In the genomic region with DNA sequence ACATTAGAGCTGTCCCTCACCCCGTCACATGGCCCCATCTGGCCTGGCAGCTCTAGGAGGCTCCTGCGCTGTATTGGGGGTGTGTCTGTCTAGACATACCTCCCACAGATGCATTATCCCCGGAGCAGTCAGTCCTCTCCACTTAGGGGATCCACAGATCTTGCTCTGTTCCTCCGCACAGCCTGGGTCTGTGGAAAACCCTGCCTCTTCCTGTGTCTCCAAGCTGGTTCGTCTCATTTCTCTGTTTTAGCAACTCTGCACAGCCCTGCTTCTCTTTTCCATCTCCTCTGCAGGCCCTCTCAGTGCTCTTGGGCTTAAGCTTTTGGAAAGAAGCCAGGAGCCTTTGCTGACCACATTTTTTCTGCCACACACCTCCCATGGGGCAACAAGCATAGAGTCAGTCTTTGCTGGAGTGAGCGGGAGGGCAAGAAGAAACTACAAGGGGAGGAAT, we compare ENCODE assay signal across 13 cellular contexts.
A peak's percentile ranks its signal among the peaks of the same experiment; 100 is the strongest.
DNase-seq lines count a peak whose midpoint lies in the region; TF ChIP-seq lines count a peak whose summit lies in the region.
"Had no signal": no experiment of that assay in that cellular context is flagged by ENCODE, and none has a peak within 500 bp of the region (broad histone marks: within the 10 kb centered on the region; RNA-seq: fewer than 3 reads in every experiment).

No MANE protein-coding gene starts in this region.

- DNase-seq in SK-MEL-5 (ENCODE audit: low read depth, low spot score) (peak; percentile 13), globus pallidus (ENCODE audit: low spot score) (peak; percentile 32), smooth muscle cell (lab: John Stamatoyannopoulos, UW; ENCODE audit: unreplicated experiment) (no peak), activated T-cell treated with anti-CD3 and anti-CD28 coated beads for 4 hours (no peak)
- no peak for DNase-seq in activated CD4-positive, alpha-beta T cell treated with anti-CD3 and anti-CD28 coated beads, Interleukin-2, amount 10 ng/mL, durations not matched to agents 24 days and 14 days
- no peak for DNase-seq in effector CD4-positive, alpha-beta T cell
- DNase-seq: activated gamma-delta T cell treated with Interleukin-2 at 50 U/mL for 16 hours; GOT3; KG1; NCI-H1930; NK-92 treated with Interleukin-12 subunit alpha and Interleukin-12 subunit beta, amount 100 ng/mL, for 24 hours had no signal

- no peak overlapping the region for H3K27ac Mint-ChIP-seq in activated CD4-positive, alpha-beta T cell treated with anti-CD3 and anti-CD28 coated beads, Interleukin-2, amount 10 ng/mL, durations not matched to agents 24 days and 14 days

- peaks cover 5% of the 10 kb centered on the region; the same call in 1 of the 2 replicates for H3K4me1 ChIP-seq in HEK293 (ENCODE audit: control insufficient read depth, insufficient read depth, low read length)
- no peaks in the 10 kb centered on the region for H3K4me1 ChIP-seq in smooth muscle cell (ENCODE audit: low read depth)
- H3K4me1 ChIP-seq: body of pancreas had no signal

- H3K4me3 ChIP-seq in HEK293 (ENCODE audit: low read depth, low read length) = no peak overlapping the region
- H3K4me3 ChIP-seq in smooth muscle cell = no peak overlapping the region
- H3K4me3 ChIP-seq: body of pancreas had no signal

- no peaks in the 10 kb centered on the region for H3K9me3 Mint-ChIP-seq in activated CD4-positive, alpha-beta T cell treated with anti-CD3 and anti-CD28 coated beads, Interleukin-2, amount 10 ng/mL, durations not matched to agents 24 days and 14 days

- H3K4me2 ChIP-seq in smooth muscle cell = peak overlapping the region; percentile 60

- H3K36me3 Mint-ChIP-seq in activated CD4-positive, alpha-beta T cell treated with anti-CD3 and anti-CD28 coated beads, Interleukin-2, amount 10 ng/mL, durations not matched to agents 24 days and 14 days (ENCODE audit: low read depth) = no peaks in the 10 kb centered on the region

- H3F3A ChIP-seq in smooth muscle cell (ENCODE audit: low read depth) = no peaks in the 10 kb centered on the region

- H3K79me2 ChIP-seq in smooth muscle cell (ENCODE audit: low read depth) = no peaks in the 10 kb centered on the region

- H3K27me3 ChIP-seq in smooth muscle cell (ENCODE audit: low read depth) = no peaks in the 10 kb centered on the region
- H3K27me3 ChIP-seq: body of pancreas had no signal

- TF ChIP-seq CTCF in HEK293 (tag by site-specific recombination; IDR thresholded peaks at IDR 0.05) = no peak
- TF ChIP-seq CTCF in smooth muscle cell (IDR thresholded peaks at IDR 0.05; ENCODE audit: borderline replicate concordance, insufficient read depth, poor library complexity, severe bottlenecking) = no peak

- POLR2A ChIA-PET in HEK293 (lab: Yijun Ruan, JAX) = no interaction called here

- intact Hi-C loops in activated CD4-positive, alpha-beta T cell treated with anti-CD3 and anti-CD28 coated beads, Interleukin-2, amount 10 ng/mL, durations not matched to agents 24 days and 14 days (cut with micrococcal nuclease) = no loop called here

- CTCF ChIA-PET in HEK293 (lab: Yijun Ruan, JAX) = interaction anchor here (0.7 to 1.2 kb wide), 3 partner anchors 16 to 242 kb away, joined by 3 read pairs; partner anchors contain the start of gene FOXD2

- in situ Hi-C loops in SK-MEL-5 (cut with HindIII; ENCODE audit: low pct_unique_long_range_greater_than_20kb, low sequenced_read_pairs) = no loop called here

- no peak overlapping the region for H3K4me3 Mint-ChIP-seq in activated CD4-positive, alpha-beta T cell treated with anti-CD3 and anti-CD28 coated beads, Interleukin-2, amount 10 ng/mL, durations not matched to agents 24 days and 14 days

- WGBS in smooth muscle cell (ENCODE audit: low lambda C conversion rate) = 26% methylated on average over 6 of the region's 6 CpGs

- no peaks in the 10 kb centered on the region for H4K20me1 ChIP-seq in smooth muscle cell (ENCODE audit: low read depth)

- no peak overlapping the region for H3K9ac ChIP-seq in smooth muscle cell (ENCODE audit: low read depth)

- no peaks in the 10 kb centered on the region for H3K9me3 ChIP-seq in HEK293 (ENCODE audit: control insufficient read depth, insufficient read depth, low read depth, low read length)
- no peaks in the 10 kb centered on the region for H3K9me3 ChIP-seq in smooth muscle cell (replicated peaks; ENCODE audit: low read depth)
- H3K9me3 ChIP-seq: body of pancreas had no signal

- H3K27ac ChIP-seq in HEK293 (ENCODE audit: extremely low read depth, low read depth, low read length) (no peak overlapping the region), smooth muscle cell (ENCODE audit: low read depth) (peak overlapping the region; percentile 38)
- H3K27ac ChIP-seq: body of pancreas had no signal

- H3K36me3 ChIP-seq in HEK293 (ENCODE audit: control insufficient read depth in 2 of 2, insufficient read depth in 1 of 2, low read length in 2 of 2) (no peaks in the 10 kb centered on the region), smooth muscle cell (ENCODE audit: low read depth) (no peaks in the 10 kb centered on the region)

- H2AFZ ChIP-seq in smooth muscle cell (ENCODE audit: low read depth) = no peak overlapping the region

- no peaks in the 10 kb centered on the region for H3K27me3 Mint-ChIP-seq in activated CD4-positive, alpha-beta T cell treated with anti-CD3 and anti-CD28 coated beads, Interleukin-2, amount 10 ng/mL, durations not matched to agents 24 days and 14 days

- no peaks in the 10 kb centered on the region for H3K4me1 Mint-ChIP-seq in activated CD4-positive, alpha-beta T cell treated with anti-CD3 and anti-CD28 coated beads, Interleukin-2, amount 10 ng/mL, durations not matched to agents 24 days and 14 days

TF ChIP-seq in HEK293, 187 proteins besides CTCF, POLR2A, EP300 and RAD21:
- TF ChIP-seq ZNF248 (tag by site-specific recombination; IDR thresholded peaks at IDR 0.05) (no peak), ZBTB8A (tag by site-specific recombination; IDR thresholded peaks at IDR 0.05) (peak; percentile 30; the same call in 1 of the 2 replicates), KLF10 (tag by site-specific recombination; IDR thresholded peaks at IDR 0.05) (peak; percentile 49; the same call in 1 of the 2 replicates), ZNF121 (tag by site-specific recombination; IDR thresholded peaks at IDR 0.05) (no peak), SP2 (tag by site-specific recombination; IDR thresholded peaks at IDR 0.05) (no peak), GLIS1 (tag by site-specific recombination; IDR thresholded peaks at IDR 0.05) (peak; percentile 62; the same call in 1 of the 2 replicates), ZNF239 (tag by site-specific recombination; IDR thresholded peaks at IDR 0.05) (peak; percentile 97), ZNF391 (tag by site-specific recombination; IDR thresholded peaks at IDR 0.05; ENCODE audit: borderline replicate concordance, low read depth) (no peak), ZNF221 (tag by site-specific recombination; IDR thresholded peaks at IDR 0.05; ENCODE audit: borderline replicate concordance) (no peak), ZNF830 (tag by site-specific recombination; IDR thresholded peaks at IDR 0.05; ENCODE audit: low read depth) (no peak), ZBTB17 (tag by site-specific recombination; IDR thresholded peaks at IDR 0.05) (0 out of 2 replicates have a peak, but pooled peaks have one; percentile 37), ZBTB6 (tag by site-specific recombination; IDR thresholded peaks at IDR 0.05) (no peak)
- TF ChIP-seq, protein P1, sequence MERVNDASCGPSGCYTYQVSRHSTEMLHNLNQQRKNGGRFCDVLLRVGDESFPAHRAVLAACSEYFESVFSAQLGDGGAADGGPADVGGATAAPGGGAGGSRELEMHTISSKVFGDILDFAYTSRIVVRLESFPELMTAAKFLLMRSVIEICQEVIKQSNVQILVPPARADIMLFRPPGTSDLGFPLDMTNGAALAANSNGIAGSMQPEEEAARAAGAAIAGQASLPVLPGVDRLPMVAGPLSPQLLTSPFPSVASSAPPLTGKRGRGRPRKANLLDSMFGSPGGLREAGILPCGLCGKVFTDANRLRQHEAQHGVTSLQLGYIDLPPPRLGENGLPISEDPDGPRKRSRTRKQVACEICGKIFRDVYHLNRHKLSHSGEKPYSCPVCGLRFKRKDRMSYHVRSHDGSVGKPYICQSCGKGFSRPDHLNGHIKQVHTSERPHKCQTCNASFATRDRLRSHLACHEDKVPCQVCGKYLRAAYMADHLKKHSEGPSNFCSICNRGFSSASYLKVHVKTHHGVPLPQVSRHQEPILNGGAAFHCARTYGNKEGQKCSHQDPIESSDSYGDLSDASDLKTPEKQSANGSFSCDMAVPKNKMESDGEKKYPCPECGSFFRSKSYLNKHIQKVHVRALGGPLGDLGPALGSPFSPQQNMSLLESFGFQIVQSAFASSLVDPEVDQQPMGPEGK (tag by site-specific recombination; IDR thresholded peaks at IDR 0.05) = no peak

Comparison
In these comparisons a context has a peak if more than half of its experiments do, and no peak if none do; other contexts are left out.
1. DNase-seq: peak in SK-MEL-5 (single experiment) and globus pallidus (single experiment); none in smooth muscle cell (single experiment), activated T-cell treated with anti-CD3 and anti-CD28 coated beads for 4 hours (single experiment), activated CD4-positive, alpha-beta T cell treated with anti-CD3 and anti-CD28 coated beads, Interleukin-2, amount 10 ng/mL, durations not matched to agents 24 days and 14 days (single experiment) and effector CD4-positive, alpha-beta T cell (single experiment).